Comparison of ENCODE assay signal across 20 cellular contexts in the genomic region with DNA sequence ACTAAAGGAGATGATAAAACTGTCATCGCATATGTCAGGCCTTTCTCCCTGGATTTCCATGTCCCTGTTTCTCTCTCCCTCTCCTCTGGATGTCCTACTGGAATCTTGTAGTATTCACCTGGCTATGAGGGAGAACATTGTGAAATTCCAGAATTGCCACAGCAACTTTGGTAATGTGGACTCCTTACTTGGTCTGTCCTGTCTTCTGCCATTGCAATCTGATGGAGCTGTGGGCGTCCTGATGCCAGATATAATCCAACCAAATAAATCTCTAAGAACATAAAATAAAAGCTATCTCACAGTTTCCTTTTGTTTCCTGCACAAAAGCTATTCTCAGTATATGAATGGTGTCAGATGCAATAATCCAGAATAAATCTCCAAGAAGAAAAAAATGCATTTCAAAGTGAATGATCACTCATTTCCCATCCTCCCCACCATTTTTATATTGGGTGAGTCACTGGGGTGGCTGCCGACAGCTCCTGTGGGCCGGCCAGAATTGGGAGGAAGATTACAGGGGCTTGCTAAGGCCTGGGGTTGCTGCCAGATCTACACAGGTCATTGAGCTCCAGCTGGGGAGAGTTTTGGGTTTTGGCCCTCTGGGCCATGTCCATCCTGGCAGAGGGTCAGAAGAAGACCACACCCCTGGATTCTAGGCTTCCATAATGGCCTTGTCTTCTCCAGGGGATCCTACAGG.
DNase-seq lines count a peak whose midpoint lies in the region; ATAC-seq, FAIRE-seq and TF ChIP-seq lines count a peak whose summit lies in the region.
"Had no signal": no experiment of that assay in that cellular context is flagged by ENCODE, and none has a peak within 500 bp of the region (broad histone marks: within the 10 kb centered on the region; RNA-seq: fewer than 3 reads in every experiment).

No MANE protein-coding gene starts in this region.

- TF ChIP-seq EP300 in HepG2 (IDR thresholded peaks at IDR 0.05; ENCODE audit: low read depth in 2 of 2, low read length in 2 of 2) (no peak), HepG2 (CRISPR knock-in tag; IDR thresholded peaks at IDR 0.05; ENCODE audit: borderline replicate concordance) (no peak)

- no peak for TF ChIP-seq CTCF in HepG2 (CRISPR knock-in tag; IDR thresholded peaks at IDR 0.05)
- no peak for TF ChIP-seq CTCF in right lobe of liver (IDR thresholded peaks at IDR 0.05)
- no peak for TF ChIP-seq CTCF in astrocyte of the spinal cord (IDR thresholded peaks at IDR 0.05; ENCODE audit: low read depth, low read length)

- no peaks in the 10 kb centered on the region; a peak in 1 of 5 replicates for H3K27me3 ChIP-seq in HepG2 (ENCODE audit: control insufficient read depth in 1 of 2, insufficient read depth in 2 of 2, low read length in 2 of 2)
- no peaks in the 10 kb centered on the region for H3K27me3 ChIP-seq in right lobe of liver
- H3K27me3 ChIP-seq in right cardiac atrium (ENCODE audit: control insufficient read depth, insufficient read depth), result no peaks in the 10 kb centered on the region
- H3K27me3 ChIP-seq: uterus had no signal

- no peak overlapping the region for H3K4me2 ChIP-seq in HepG2 (ENCODE audit: low read depth, low read length)

- ATAC-seq in HepG2 (no peak), right lobe of liver (no peak), right cardiac atrium (peak; percentile 49 to 58), GM18517 (IDR thresholded peaks at IDR 0.05; ENCODE audit: unreplicated experiment) (no peak)
- ATAC-seq: activated naive CD4-positive, alpha-beta T cell treated with anti-CD3 and anti-CD28 coated beads, Interleukin-2, amount 50 U/mL, for 72 hours; GM12878; lower lobe of right lung had no signal

- CTCF ChIA-PET in HepG2 (lab: Yijun Ruan, JAX; ENCODE audit: low intra/inter-chr PET ratio, low total read pairs), result no interaction called here

- no peak overlapping the region for H2AFZ ChIP-seq in HepG2 (ENCODE audit: low read length)

- intact Hi-C loops in HepG2 (cut with micrococcal nuclease; ENCODE audit: unreplicated experiment), result loop anchor here (5.0 kb wide), 2 partner anchors 162 to 182 kb away; partner anchors contain the start of gene PITX1
- intact Hi-C loops in right lobe of liver (cut with DNase I), result no loop called here
- intact Hi-C loops in right cardiac atrium (cut with DNase I), result no loop called here

- H3K9ac ChIP-seq in HepG2 (ENCODE audit: insufficient read depth, low read depth, low read length), result no peak overlapping the region

- POLR2A ChIA-PET in HepG2 (lab: Yijun Ruan, JAX), result no interaction called here

- 90% methylated on average over 4 of the region's 4 CpGs for WGBS in HepG2 (ENCODE audit: low lambda C conversion rate)
- 59% methylated on average over 3 of the region's 4 CpGs for WGBS in right lobe of liver (ENCODE audit: insufficient coverage, low coverage, low lambda C conversion rate, missing lambda C conversion rate)
- WGBS in right cardiac atrium, result 56% methylated on average over 4 of the region's 4 CpGs

- H3K4me3 ChIP-seq in HepG2 (replicated peaks in 1 of 3; ENCODE audit: insufficient read depth in 1 of 3, low read depth in 2 of 3, low read length in 3 of 3), result no peak overlapping the region
- H3K4me3 ChIP-seq in right lobe of liver, result no peak overlapping the region
- no peak overlapping the region for H3K4me3 ChIP-seq in astrocyte of the spinal cord (ENCODE audit: low read depth, low read length)
- no peak overlapping the region for H3K4me3 ChIP-seq in right cardiac atrium (ENCODE audit: low read length)
- H3K4me3 ChIP-seq: GM12878, lower lobe of right lung, uterus had no signal

- no peaks in the 10 kb centered on the region for H3K36me3 ChIP-seq in HepG2 (replicated peaks in 1 of 2; ENCODE audit: control insufficient read depth in 1 of 2, insufficient read depth in 2 of 2, low read length in 2 of 2)
- H3K36me3 ChIP-seq in right lobe of liver, result no peaks in the 10 kb centered on the region
- H3K36me3 ChIP-seq: lower lobe of right lung, uterus had no signal

- BruUV-seq in HepG2 (replicated peaks; lab: Mats Ljungman, UMichigan), result no TSS peak

- peaks cover 5% of the 10 kb centered on the region; the same call in 1 of the 2 replicates for H3K4me1 ChIP-seq in HepG2 (ENCODE audit: insufficient read depth, low read length)
- H3K4me1 ChIP-seq in right lobe of liver, result no peaks in the 10 kb centered on the region
- no peaks in the 10 kb centered on the region for H3K4me1 ChIP-seq in right cardiac atrium (ENCODE audit: control insufficient read depth, insufficient read depth, low read length)
- H3K4me1 ChIP-seq: uterus had no signal

- in situ Hi-C loops in HepG2 (cut with HindIII; ENCODE audit: extremely low pct_ligation_motif_present, low pct_unique_long_range_greater_than_20kb), result loop anchor here (5.0 kb wide), 1 partner anchor 272 kb away; no protein-coding TSS in a partner anchor
- in situ Hi-C loops in astrocyte of the spinal cord (cut with HindIII; ENCODE audit: low sequenced_read_pairs), result no loop called here

- H3K27ac ChIP-seq in HepG2 (ENCODE audit: extremely low read length, insufficient read depth, low read length), result no peak overlapping the region
- H3K27ac ChIP-seq in right lobe of liver, result no peak overlapping the region
- H3K27ac ChIP-seq in right cardiac atrium (ENCODE audit: low read length), result no peak overlapping the region
- H3K27ac ChIP-seq: lower lobe of right lung, uterus had no signal

- H4K20me1 ChIP-seq in HepG2 (ENCODE audit: insufficient read depth, low read length), result no peaks in the 10 kb centered on the region

- no peaks in the 10 kb centered on the region for H3K79me2 ChIP-seq in HepG2 (ENCODE audit: insufficient read depth, low read length)

- TF ChIP-seq RAD21 in HepG2 (CRISPR knock-in tag; IDR thresholded peaks at IDR 0.05), result no peak

- TF ChIP-seq POLR2A in HepG2 (IDR thresholded peaks at IDR 0.05; ENCODE audit: insufficient read depth in 1 of 2, low read depth in 2 of 2, low read length in 2 of 2) (no peak), right lobe of liver (IDR thresholded peaks at IDR 0.05) (no peak)

- DNase-seq in HepG2 (ENCODE audit: low spot score) (no peak), right lobe of liver (no peak), astrocyte of the spinal cord (ENCODE audit: low read depth, low spot score) (peak; percentile 26), right cardiac atrium (peak; percentile 67 to 79 (median 68)), HTR-8/SVneo (ENCODE audit: insufficient read length, low spot score) (no peak), NCI-H2196 treated with DMSO at 0.1 percent for 48 hours (lab: John Stamatoyannopoulos, UW; ENCODE audit: unreplicated experiment) (no peak), activated gamma-delta T cell treated with Interleukin-2 at 50 U/mL for 16 hours (no peak)
- DNase-seq: activated CD4-positive, alpha-beta T cell treated with anti-CD3 and anti-CD28 coated beads for 48 hours; CD8-positive, alpha-beta memory T cell; effector CD4-positive, alpha-beta T cell; lower lobe of right lung; NCI-H187 treated with DMSO at 0.1 percent for 48 hours; NCI-H510A; nephron progenitor cell had no signal

- H3K9me3 ChIP-seq in HepG2 (ENCODE audit: low read length), result no peaks in the 10 kb centered on the region
- H3K9me3 ChIP-seq in right lobe of liver, result no peaks in the 10 kb centered on the region
- H3K9me3 ChIP-seq in right cardiac atrium (ENCODE audit: control insufficient read depth, low read length), result no peaks in the 10 kb centered on the region
- H3K9me3 ChIP-seq: lower lobe of right lung, uterus had no signal

- no peak for FAIRE-seq in HepG2 (lab: Jason Lieb, UNC)
- FAIRE-seq in HTR-8/SVneo (lab: Jason Lieb, UNC), result no peak
- FAIRE-seq: bronchial epithelial cell, GM12878, H54 had no signal

TF ChIP-seq in HepG2, 621 proteins besides CTCF, POLR2A, EP300 and RAD21:
- TF ChIP-seq CEBPB (IDR thresholded peaks at IDR 0.05; ENCODE audit: borderline replicate concordance, low read depth, low read length) (peak; percentile 25; the same call in 1 of the 2 replicates), ZNF367 (CRISPR knock-in tag; IDR thresholded peaks at IDR 0.05; ENCODE audit: borderline replicate concordance) (no peak)

Comparison
In these comparisons a context has a peak if more than half of its experiments do, and no peak if none do; other contexts are left out.
1. ATAC-seq: peak in right cardiac atrium (2 of 2); none in HepG2 (single experiment), right lobe of liver (0 of 4) and GM18517 (single experiment).
2. DNase-seq: peak in astrocyte of the spinal cord (single experiment) and right cardiac atrium (3 of 3); none in HepG2 (single experiment), right lobe of liver (0 of 3), HTR-8/SVneo (single experiment), NCI-H2196 treated with DMSO at 0.1 percent for 48 hours (single experiment) and activated gamma-delta T cell treated with Interleukin-2 at 50 U/mL for 16 hours (single experiment).